ENCODE assay signal across 12 cellular contexts in the genomic region with DNA sequence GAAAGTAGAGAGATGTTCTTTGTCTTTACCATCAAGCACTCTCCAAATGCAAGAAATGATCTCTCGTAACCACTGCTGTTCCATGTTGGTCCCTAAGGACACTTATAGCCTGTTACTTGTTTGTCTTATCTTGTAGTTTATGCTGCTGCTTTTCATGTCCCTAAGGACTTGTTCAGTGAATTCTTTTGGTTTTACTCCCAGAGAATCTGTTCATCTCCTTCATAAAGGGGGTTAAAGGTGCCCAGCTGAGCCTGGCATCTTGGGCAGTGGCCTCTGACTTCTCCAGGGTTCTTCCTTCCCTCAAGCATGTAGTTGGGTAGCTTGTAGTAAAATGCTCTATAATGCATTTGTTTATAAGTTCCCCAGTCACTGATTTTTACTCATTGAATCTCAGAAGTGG. TPM values are rescaled to one million over a fixed set of nuclear protein-coding genes. Genes with fewer than 3 reads are reported as not detected.
DNase-seq lines count a peak whose midpoint lies in the region; ATAC-seq, FAIRE-seq and TF ChIP-seq lines count a peak whose summit lies in the region.
"Had no signal": no experiment of that assay in that cellular context is flagged by ENCODE, and none has a peak within 500 bp of the region (broad histone marks: within the 10 kb centered on the region; RNA-seq: fewer than 3 reads in every experiment).

No MANE protein-coding gene starts in this region.

- H3K9me3 ChIP-seq in stomach (no peaks in the 10 kb centered on the region), ovary (no peaks in the 10 kb centered on the region)

- H3K4me1 Mint-ChIP-seq in IgD-negative memory B cell (peaks cover 48 to 62% (median 56%) of the 10 kb centered on the region in 3 donors), activated B cell treated with CpG ODN at 0.5 μM for 24 hours (peaks cover 78% of the 10 kb centered on the region), memory B cell (peaks cover 64% of the 10 kb centered on the region)
- peaks cover 15% of the 10 kb centered on the region for H3K4me1 Mint-ChIP-seq in activated naive CD8-positive, alpha-beta T cell treated with anti-CD3 and anti-CD28 coated beads for 36 hours

- H3K4me3 ChIP-seq in stomach (no peak overlapping the region), ovary (no peak overlapping the region)

- H3K27ac ChIP-seq in stomach (peak overlapping the region in 4 of 5 donors; percentile 74 to 87 (median 84)), ovary (peak overlapping the region in 1 of 2 donors; percentile 65)

- peaks cover 12 to 57% (median 36%) of the 10 kb centered on the region in 4 donors for H3K4me1 ChIP-seq in stomach
- peaks cover 17% of the 10 kb centered on the region for H3K4me1 ChIP-seq in ovary (ENCODE audit: insufficient read depth)

- no peak for TF ChIP-seq POLR2A in stomach (IDR thresholded peaks at IDR 0.05)
- TF ChIP-seq POLR2A in ovary (IDR thresholded peaks at IDR 0.05) = no peak

- POLR2A ChIA-PET in activated B cell treated with CpG ODN at 0.5 μM for 24 hours (lab: Charles Lee) = interaction anchor here (1.0 to 2.4 kb wide), 3 partner anchors 16 to 63 kb away, joined by 5 to 20 read pairs (median 5); no protein-coding TSS in a partner anchor

- intact Hi-C loops in activated B cell treated with CpG ODN at 0.5 μM for 24 hours (cut with micrococcal nuclease) = loop anchor here (5.0 kb wide), 1 partner anchor 306 kb away; the partner anchor contains the start of gene YWHAB
- intact Hi-C loops in stomach (cut with DNase I; ENCODE audit: low total_unique reads) = no loop called here
- intact Hi-C loops in ovary (cut with DNase I) = no loop called here

- TF ChIP-seq CTCF in activated B cell treated with CpG ODN at 0.5 μM for 24 hours (IDR thresholded peaks at IDR 0.05) (no peak), stomach (IDR thresholded peaks at IDR 0.05) (no peak), ovary (IDR thresholded peaks at IDR 0.05) (no peak)

- DNase-seq in activated B cell treated with CpG ODN at 0.5 μM for 24 hours (no peak), memory B cell (ENCODE audit: low spot score in 2 of 2) (no peak), stomach (no peak), urothelium cell line (ENCODE audit: low spot score) (no peak), HCEC 1CT (no peak), ovary (no peak)
- DNase-seq in activated naive CD8-positive, alpha-beta T cell treated with anti-CD3 and anti-CD28 coated beads for 36 hours = no peak
- DNase-seq: activated naive CD4-positive, alpha-beta T cell treated with anti-CD3 and anti-CD28 coated beads, Interleukin-2, amount 50 U/mL, for 16 hours; GOT3; NCI-H1930 had no signal

- H3K27me3 ChIP-seq in stomach (no peaks in the 10 kb centered on the region), ovary (no peaks in the 10 kb centered on the region)

- TF ChIP-seq EP300 in stomach (IDR thresholded peaks at IDR 0.05) (no peak), ovary (IDR thresholded peaks at IDR 0.05) (no peak)

- H3K36me3 Mint-ChIP-seq in IgD-negative memory B cell (no peaks in the 10 kb centered on the region), activated B cell treated with CpG ODN at 0.5 μM for 24 hours (ENCODE audit: low read depth) (peaks cover 37% of the 10 kb centered on the region), memory B cell (no peaks in the 10 kb centered on the region)
- no peaks in the 10 kb centered on the region for H3K36me3 Mint-ChIP-seq in activated naive CD8-positive, alpha-beta T cell treated with anti-CD3 and anti-CD28 coated beads for 36 hours

- ATAC-seq in activated B cell treated with CpG ODN at 0.5 μM for 24 hours (ENCODE audit: low read depth) = no peak
- no peak for ATAC-seq in memory B cell (ENCODE audit: low read depth)

- 77 to 95% (median 81%) methylated on average over 1 of the region's 1 CpG for WGBS in stomach, 5 donors
- 82 to 87% (median 85%) methylated on average over 1 of the region's 1 CpG for WGBS in ovary, 3 donors

- no peaks in the 10 kb centered on the region for H3K9me3 Mint-ChIP-seq in IgD-negative memory B cell
- no peaks in the 10 kb centered on the region for H3K9me3 Mint-ChIP-seq in activated B cell treated with CpG ODN at 0.5 μM for 24 hours
- H3K9me3 Mint-ChIP-seq in memory B cell = no peaks in the 10 kb centered on the region
- no peaks in the 10 kb centered on the region for H3K9me3 Mint-ChIP-seq in activated naive CD8-positive, alpha-beta T cell treated with anti-CD3 and anti-CD28 coated beads for 36 hours

- no peaks in the 10 kb centered on the region for H3K27me3 Mint-ChIP-seq in IgD-negative memory B cell
- no peaks in the 10 kb centered on the region for H3K27me3 Mint-ChIP-seq in activated B cell treated with CpG ODN at 0.5 μM for 24 hours
- no peaks in the 10 kb centered on the region for H3K27me3 Mint-ChIP-seq in memory B cell
- no peaks in the 10 kb centered on the region for H3K27me3 Mint-ChIP-seq in activated naive CD8-positive, alpha-beta T cell treated with anti-CD3 and anti-CD28 coated beads for 36 hours

- H3K4me3 Mint-ChIP-seq in IgD-negative memory B cell = peak overlapping the region; percentile 87 to 96 (median 92)
- peak overlapping the region; percentile 94 for H3K4me3 Mint-ChIP-seq in activated B cell treated with CpG ODN at 0.5 μM for 24 hours
- H3K4me3 Mint-ChIP-seq in memory B cell = peak overlapping the region; percentile 92
- no peak overlapping the region for H3K4me3 Mint-ChIP-seq in activated naive CD8-positive, alpha-beta T cell treated with anti-CD3 and anti-CD28 coated beads for 36 hours

- CTCF ChIA-PET in activated B cell treated with CpG ODN at 0.5 μM for 24 hours (lab: Charles Lee) = interaction anchor here (2.7 kb wide), 1 partner anchor 17 kb away, joined by 9 read pairs; no protein-coding TSS in a partner anchor

- no peak for FAIRE-seq in urothelium cell line (lab: Jason Lieb, UNC)
- FAIRE-seq: colon had no signal

- H3K36me3 ChIP-seq in stomach = no peaks in the 10 kb centered on the region
- no peaks in the 10 kb centered on the region for H3K36me3 ChIP-seq in ovary

- H3K27ac Mint-ChIP-seq in IgD-negative memory B cell = peak overlapping the region; percentile 93 to 100 (median 98)
- peak overlapping the region; percentile 96 for H3K27ac Mint-ChIP-seq in activated B cell treated with CpG ODN at 0.5 μM for 24 hours
- peak overlapping the region; percentile 97 for H3K27ac Mint-ChIP-seq in memory B cell
- H3K27ac Mint-ChIP-seq in activated naive CD8-positive, alpha-beta T cell treated with anti-CD3 and anti-CD28 coated beads for 36 hours = no peak overlapping the region

RNA-seq across cellular contexts. Expression of gene PKIG, which starts 0.9 kb away (rescaled TPM):
- 63.3 TPM for polyA plus RNA-seq in IgD-negative memory B cell
- 181 and 191 TPM in 2 replicates for total RNA-seq in activated B cell treated with CpG ODN at 0.5 μM for 24 hours
- total RNA-seq in stomach = 100 to 1,000 TPM in 1 of 5 donors, 10 to 100 TPM in 4; 17.4 to 113 (median 41.7) TPM
- 100 to 1,000 TPM in 1 of 3 donors, 10 to 100 TPM in 2; 52.0 to 124 (median 86.9) TPM for polyA plus RNA-seq in stomach
- total RNA-seq in ovary = 100 to 1,000 TPM in 1 of 7 donors, 10 to 100 TPM in 6; 37.0 to 114 (median 49.9) TPM
- 10 to 100 TPM; 46.9 to 74.9 TPM for polyA plus RNA-seq in ovary
- 1 to 10 TPM; 8.8 to 9.2 TPM for total RNA-seq in activated naive CD8-positive, alpha-beta T cell treated with anti-CD3 and anti-CD28 coated beads for 36 hours

RNA-seq across cellular contexts. Expression of gene SERINC3, which starts 59.6 kb away (rescaled TPM):
- polyA plus RNA-seq in IgD-negative memory B cell = 91.5 TPM
- 38.1 and 41.4 TPM in 2 replicates for total RNA-seq in activated B cell treated with CpG ODN at 0.5 μM for 24 hours
- 100 to 1,000 TPM in 1 of 5 donors, 10 to 100 TPM in 3, 1 to 10 TPM in 1; 9.6 to 109 (median 84.6) TPM for total RNA-seq in stomach
- polyA plus RNA-seq in stomach = 10 to 100 TPM; 17.4 to 25.0 (median 24.0) TPM
- total RNA-seq in ovary = 100 to 1,000 TPM in 1 of 7 donors, 10 to 100 TPM in 6; 52.1 to 113 (median 90.1) TPM
- 100 to 1,000 TPM in 1 of 2 donors, 10 to 100 TPM in 1; 69.4 to 171 TPM for polyA plus RNA-seq in ovary
- 10 to 100 TPM; 38.8 to 43.6 TPM for total RNA-seq in activated naive CD8-positive, alpha-beta T cell treated with anti-CD3 and anti-CD28 coated beads for 36 hours
